In the genomic region with DNA sequence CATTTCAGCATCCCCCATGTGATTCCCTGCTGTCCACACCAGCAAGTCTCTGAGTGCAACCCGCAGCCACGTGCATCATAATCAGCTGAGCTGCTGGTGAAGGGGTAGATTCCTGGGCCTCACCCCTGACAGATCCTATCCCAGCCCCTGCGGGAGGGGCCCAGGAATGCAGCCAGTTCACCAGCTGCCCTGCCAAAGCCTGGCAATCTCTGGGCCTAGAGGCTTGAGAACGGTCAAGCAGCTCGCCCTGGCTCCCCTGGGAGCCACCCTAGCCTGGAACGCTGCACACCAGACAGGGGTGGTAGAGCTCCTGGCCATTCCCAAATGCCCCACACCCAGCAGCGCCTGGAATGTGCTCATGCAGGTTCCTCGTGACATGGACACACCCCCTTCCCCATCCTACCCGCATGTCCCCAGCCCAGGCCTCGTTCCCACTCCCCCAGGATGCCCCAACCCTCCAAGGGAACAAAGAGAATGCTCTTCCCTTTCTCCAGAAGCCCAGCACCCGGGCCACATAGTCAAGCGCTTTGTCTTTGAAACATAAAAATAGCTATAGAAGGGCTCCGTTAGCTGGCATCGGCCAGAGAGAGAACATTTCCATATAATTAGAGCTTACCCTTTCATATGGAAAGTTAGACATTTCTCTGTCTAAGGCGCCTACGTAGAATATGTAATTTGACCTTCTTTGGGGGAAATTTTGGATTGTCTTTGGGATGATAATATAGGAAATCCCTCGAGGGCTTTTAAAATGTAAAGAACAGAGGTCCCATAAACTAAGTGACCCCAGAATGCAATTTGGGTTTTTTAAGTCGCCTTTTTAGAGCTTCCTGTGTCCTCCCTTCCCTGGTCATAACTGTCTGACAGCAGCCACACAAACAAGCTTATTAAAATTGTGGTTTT, we compare ENCODE assay signal across 13 cellular contexts. TPM values are rescaled to one million over a fixed set of nuclear protein-coding genes. Genes with fewer than 3 reads are reported as not detected.
DNase-seq lines count a peak whose midpoint lies in the region; ATAC-seq and TF ChIP-seq lines count a peak whose summit lies in the region.
"Had no signal": no experiment of that assay in that cellular context is flagged by ENCODE, and none has a peak within 500 bp of the region (broad histone marks: within the 10 kb centered on the region; RNA-seq: fewer than 3 reads in every experiment).

No MANE protein-coding gene starts in this region.

- H3K36me3 Mint-ChIP-seq in chondrocyte (ENCODE audit: low read depth) = peaks cover 3% of the 10 kb centered on the region

- intact Hi-C loops in PC-3 (cut with micrococcal nuclease) = no loop called here

- no peak overlapping the region for H3K4me2 ChIP-seq in PC-3 (ENCODE audit: low read length)

- no peaks in the 10 kb centered on the region for H3K79me2 ChIP-seq in PC-3 (ENCODE audit: low read length)

- POLR2A ChIA-PET in PC-3 (lab: Charles Lee; ENCODE audit: unreplicated experiment) = no interaction called here

- no peak overlapping the region for H3K27ac ChIP-seq in PC-3 (ENCODE audit: low read length)
- H3K27ac ChIP-seq: ovary had no signal

- no peak overlapping the region for H3K4me3 Mint-ChIP-seq in chondrocyte (ENCODE audit: unreplicated experiment)
- H3K4me3 Mint-ChIP-seq: activated CD4-positive, alpha-beta T cell treated with anti-CD3 and anti-CD28 coated beads, Interleukin-2, amount 10 ng/mL, durations not matched to agents 24 days and 14 days had no signal

- no peaks in the 10 kb centered on the region for H3F3A ChIP-seq in PC-3 (ENCODE audit: low read length, unreplicated experiment)

- peak overlapping the region; percentile 91 for H3K27ac Mint-ChIP-seq in chondrocyte (ENCODE audit: unreplicated experiment)
- H3K27ac Mint-ChIP-seq: activated CD4-positive, alpha-beta T cell treated with anti-CD3 and anti-CD28 coated beads, Interleukin-2, amount 10 ng/mL, durations not matched to agents 24 days and 14 days had no signal

- CTCF ChIA-PET in PC-3 (lab: Charles Lee) = interaction anchor here (0.5 kb wide), 1 partner anchor 60 kb away, joined by 5 read pairs; no protein-coding TSS in a partner anchor

- H3K4me3 ChIP-seq in iPS-18c (ENCODE audit: insufficient read depth, low read depth, low read length) (peak overlapping the region; percentile 20; the same call in 1 of the 2 replicates), PC-3 (ENCODE audit: low read length) (no peak overlapping the region)
- H3K4me3 ChIP-seq: ovary had no signal

- H4K20me1 ChIP-seq in PC-3 (ENCODE audit: low read length) = no peaks in the 10 kb centered on the region

- peaks cover 49% of the 10 kb centered on the region for H3K4me1 Mint-ChIP-seq in chondrocyte (ENCODE audit: low read depth)

- H3K9me3 ChIP-seq in iPS-18c (ENCODE audit: control insufficient read depth, insufficient read depth, low read length) (no peaks in the 10 kb centered on the region), PC-3 (ENCODE audit: low read length) (no peaks in the 10 kb centered on the region)
- H3K9me3 ChIP-seq: ovary had no signal

- no peak for ATAC-seq in PC-3

- DNase-seq in GM03348 (ENCODE audit: low spot score) (peak; percentile 68), chondrocyte (ENCODE audit: low spot score) (no peak), pons (ENCODE audit: low spot score) (peak; percentile 94), ureter (ENCODE audit: low spot score) (no peak), PC-3 (no peak)
- no peak for DNase-seq in stimulated activated CD4-positive, alpha-beta T cell treated with anti-CD3 and anti-CD28 coated beads, Interleukin-4, amount 100 ng/mL, for 1 hour
- DNase-seq in activated CD4-positive, alpha-beta T cell treated with anti-CD3 and anti-CD28 coated beads for 1 hour = no peak
- DNase-seq: activated CD4-positive, alpha-beta T cell treated with anti-CD3 and anti-CD28 coated beads, Interleukin-2, amount 10 ng/mL, durations not matched to agents 24 days and 14 days; COR-L47; NCI-H1436 treated with DMSO at 0.1 percent for 48 hours had no signal

- H3K4me1 ChIP-seq in PC-3 (ENCODE audit: insufficient read depth, low read length) = no peaks in the 10 kb centered on the region

- no peaks in the 10 kb centered on the region for H3K27me3 Mint-ChIP-seq in chondrocyte (ENCODE audit: low read depth)
- H3K27me3 Mint-ChIP-seq: activated CD4-positive, alpha-beta T cell treated with anti-CD3 and anti-CD28 coated beads, Interleukin-2, amount 10 ng/mL, durations not matched to agents 24 days and 14 days had no signal

- no peaks in the 10 kb centered on the region; the same call in 1 of the 2 replicates for H3K36me3 ChIP-seq in PC-3 (ENCODE audit: low read depth, low read length)
- H3K36me3 ChIP-seq: ovary had no signal

- BruUV-seq in PC-3 (replicated peaks; lab: Mats Ljungman, UMichigan) = no TSS peak

- H3K27me3 ChIP-seq in PC-3 (ENCODE audit: low read length) = no peaks in the 10 kb centered on the region
- H3K27me3 ChIP-seq: ovary had no signal

- no peak overlapping the region for H3K9ac ChIP-seq in PC-3 (ENCODE audit: low read length)

- H2AFZ ChIP-seq in PC-3 (ENCODE audit: low read length) = no peak overlapping the region

- no peaks in the 10 kb centered on the region for H3K9me3 Mint-ChIP-seq in chondrocyte (ENCODE audit: low read depth)
- H3K9me3 Mint-ChIP-seq: activated CD4-positive, alpha-beta T cell treated with anti-CD3 and anti-CD28 coated beads, Interleukin-2, amount 10 ng/mL, durations not matched to agents 24 days and 14 days had no signal

- H3K9me2 ChIP-seq in PC-3 (replicated peaks; ENCODE audit: low read length) = no peaks in the 10 kb centered on the region

- TF ChIP-seq CTCF in chondrocyte (IDR thresholded peaks at IDR 0.05) = no peak
- TF ChIP-seq CTCF in PC-3 (conservative IDR thresholded peaks at IDR 0.05; ENCODE audit: low read depth, low read length) = no peak

RNA-seq across cellular contexts. Expression of a gene that starts 3.4 kb away (rescaled TPM):
- total RNA-seq in chondrocyte (0.67 to 2.3 TPM (median 1.3 TPM) in 3 replicates), ureter (5.2 TPM), PC-3 (2014; rRNA removed) (1.8 and 2.4 TPM in 2 replicates)
- total RNA-seq: RPMI7951 had no signal

RNA-seq across cellular contexts. Expression of a gene that starts 25.6 kb away (rescaled TPM):
- 429 to 540 TPM (median 535 TPM) in 3 replicates for total RNA-seq in chondrocyte
- 118 TPM for total RNA-seq in ureter
- total RNA-seq in PC-3 (2014; rRNA removed) = 60.1 and 62.5 TPM in 2 replicates

RNA-seq across cellular contexts. Expression of a gene that starts 59.0 kb away (rescaled TPM):
- total RNA-seq in chondrocyte (45.1 to 51.2 TPM (median 49.6 TPM) in 3 replicates), ureter (92.0 TPM), PC-3 (2014; rRNA removed) (37.5 and 41.8 TPM in 2 replicates)

Comparison
In these comparisons a context has a peak if more than half of its experiments do, and no peak if none do; other contexts are left out.
1. DNase-seq: peak in GM03348 (single experiment) and pons (single experiment); none in chondrocyte (single experiment), ureter (single experiment), stimulated activated CD4-positive, alpha-beta T cell treated with anti-CD3 and anti-CD28 coated beads, Interleukin-4, amount 100 ng/mL, for 1 hour (single experiment), PC-3 (single experiment) and activated CD4-positive, alpha-beta T cell treated with anti-CD3 and anti-CD28 coated beads for 1 hour (single experiment).